Comparison of ENCODE assay signal across 1 cellular context in genomic region chr20:2750343-2751251, GRCh38.
TF ChIP-seq lines count a peak whose summit lies in the region.

No MANE protein-coding gene starts in this region.

TF ChIP-seq in GM12878, 131 proteins besides CTCF, POLR2A, EP300 and RAD21:
- TF ChIP-seq EGR1 (IDR thresholded peaks at IDR 0.05; ENCODE audit: borderline replicate concordance in 1 of 2, low read depth in 2 of 2, low read length in 2 of 2), result no peak
- no peak for TF ChIP-seq CHD4 (IDR thresholded peaks at IDR 0.05)
- no peak for TF ChIP-seq STAT3 (IDR thresholded peaks at IDR 0.05; ENCODE audit: low read depth, low read length)
- no peak for TF ChIP-seq TARDBP (IDR thresholded peaks at IDR 0.05; ENCODE audit: borderline replicate concordance)
TF ChIP-seq in GM12878: peak in this region for 0.
